Comparison of ENCODE assay signal across 8 cellular contexts in the genomic region with DNA sequence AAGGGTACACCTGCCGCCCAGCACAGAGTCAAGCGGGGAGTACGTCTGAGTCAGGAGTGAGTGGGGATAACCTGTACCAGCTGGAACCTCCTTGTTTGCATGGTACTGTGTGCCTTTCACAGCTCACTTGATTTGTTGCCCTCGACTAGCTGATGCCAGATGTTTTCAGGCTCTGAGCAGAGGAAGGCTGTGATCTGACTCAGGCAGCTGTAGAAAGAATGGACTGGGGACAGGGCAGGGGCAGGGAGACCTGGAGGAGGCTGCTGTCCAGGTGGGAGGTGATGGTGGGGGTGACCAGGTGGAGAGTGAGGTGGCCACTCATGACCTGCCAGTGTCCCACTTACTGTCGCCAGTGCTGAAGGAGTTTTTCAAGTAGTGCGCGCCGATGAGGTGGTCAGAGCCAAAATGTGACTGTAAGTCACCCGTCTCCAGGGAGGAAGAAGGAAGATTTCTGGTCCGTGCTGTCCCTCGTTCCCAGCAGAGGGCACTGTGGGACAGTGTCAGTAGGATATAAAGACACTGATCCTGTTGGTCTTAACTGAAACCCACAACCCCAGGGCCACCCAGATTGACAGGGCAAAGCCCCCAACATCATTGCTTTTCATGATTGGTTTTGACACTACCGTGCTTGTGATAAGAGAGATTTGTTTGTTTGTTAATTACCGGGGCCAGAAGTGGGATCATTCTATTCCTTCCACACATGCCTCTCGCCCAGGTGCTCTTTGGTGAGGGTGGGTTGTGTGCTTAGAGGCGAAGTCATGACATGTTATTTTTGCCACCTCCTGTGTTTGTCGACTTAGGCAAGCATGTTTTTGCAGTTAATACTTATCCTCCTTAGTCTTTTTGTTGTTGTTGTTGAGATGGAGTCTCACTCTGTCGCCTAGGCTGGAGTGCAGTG.
DNase-seq lines count a peak whose midpoint lies in the region; ATAC-seq and TF ChIP-seq lines count a peak whose summit lies in the region.

No MANE protein-coding gene starts in this region.

- no peaks in the 10 kb centered on the region for H3K9me2 ChIP-seq in SK-N-SH

- no peak overlapping the region for H3K4me2 ChIP-seq in SK-N-SH

- ATAC-seq in heart left ventricle, result peak in 3 of 4 donors; percentile 45 to 77 (median 58)
- ATAC-seq in psoas muscle, result peak; percentile 68 to 88 (median 74)
- no peak for ATAC-seq in GM18858 (IDR thresholded peaks at IDR 0.05; ENCODE audit: unreplicated experiment)
- ATAC-seq in HG03432 (IDR thresholded peaks at IDR 0.05; ENCODE audit: unreplicated experiment), result no peak

- peak; percentile 75 for TF ChIP-seq CTCF in SK-N-SH (IDR thresholded peaks at IDR 0.05)
- TF ChIP-seq CTCF in heart left ventricle (IDR thresholded peaks at IDR 0.05), result peak; percentile 59 to 79 (median 72)
- peak; percentile 63 for TF ChIP-seq CTCF in psoas muscle (IDR thresholded peaks at IDR 0.05)

- peaks cover 3% of the 10 kb centered on the region; the same call in 1 of the 2 replicates for H3K79me2 ChIP-seq in SK-N-SH (ENCODE audit: insufficient read depth)

- H3K27ac ChIP-seq in SK-N-SH (ENCODE audit: low read depth in 2 of 2, low read length in 1 of 2) (no peak overlapping the region), heart left ventricle (no peak overlapping the region), psoas muscle (no peak overlapping the region)

- 63% methylated on average over 17 of the region's 17 CpGs for WGBS in SK-N-SH (ENCODE audit: low lambda C conversion rate)
- WGBS in heart left ventricle, 4 donors, result 44 to 47% (median 47%) methylated on average over 16 to 17 of the region's 17 CpGs
- WGBS in psoas muscle, 3 donors, result 41 to 52% (median 42%) methylated on average over 17 of the region's 17 CpGs

- no peaks in the 10 kb centered on the region for H4K20me1 ChIP-seq in SK-N-SH (ENCODE audit: insufficient read depth)

- DNase-seq in EL (peak; percentile 63), NCI-H1092 (lab: John Stamatoyannopoulos, UW) (peak; percentile 52), SK-N-SH (peak; percentile 74), heart left ventricle (peak; percentile 52 to 75 (median 66)), psoas muscle (peak; percentile 64 to 83)
- peak; percentile 23 for DNase-seq in activated naive CD8-positive, alpha-beta T cell treated with anti-CD3 and anti-CD28 coated beads, Interleukin-2, amount 50 U/mL, for 16 hours (ENCODE audit: low read depth, low spot score)

- H3F3A ChIP-seq in SK-N-SH (replicated peaks; ENCODE audit: insufficient read depth), result peaks cover 5% of the 10 kb centered on the region

- H3K4me3 ChIP-seq in SK-N-SH (ENCODE audit: low read depth in 2 of 2, low read length in 1 of 2), result no peak overlapping the region; a peak in 1 of 4 replicates
- no peak overlapping the region for H3K4me3 ChIP-seq in heart left ventricle
- no peak overlapping the region for H3K4me3 ChIP-seq in psoas muscle

- TF ChIP-seq EP300 in SK-N-SH (IDR thresholded peaks at IDR 0.05; ENCODE audit: borderline replicate concordance in 1 of 2, low read depth in 1 of 2, low read length in 1 of 2), result no peak

- TF ChIP-seq RAD21 in SK-N-SH (IDR thresholded peaks at IDR 0.05; ENCODE audit: low read length), result peak; percentile 65

- H3K27me3 ChIP-seq in SK-N-SH (ENCODE audit: insufficient read depth), result no peaks in the 10 kb centered on the region
- H3K27me3 ChIP-seq in heart left ventricle, result no peaks in the 10 kb centered on the region
- no peaks in the 10 kb centered on the region for H3K27me3 ChIP-seq in psoas muscle (ENCODE audit: insufficient read depth in 3 of 3, low read length in 2 of 3)

- peaks cover 12 to 15% of the 10 kb centered on the region in 2 experiments for H3K36me3 ChIP-seq in SK-N-SH (replicated peaks in 1 of 2; ENCODE audit: control insufficient read depth in 1 of 2, insufficient read depth in 2 of 2, low read length in 1 of 2)
- H3K36me3 ChIP-seq in heart left ventricle, result peaks cover 0 to 13% (median 0%) of the 10 kb centered on the region in 9 donors
- peaks cover 0 to 13% of the 10 kb centered on the region in 2 donors for H3K36me3 ChIP-seq in psoas muscle (ENCODE audit: insufficient read depth in 1 of 2, low read depth in 1 of 2)

- H2AFZ ChIP-seq in SK-N-SH (ENCODE audit: low read depth), result no peak overlapping the region

- CTCF ChIA-PET in SK-N-SH (lab: Yijun Ruan, JAX), result interaction anchor here (0.7 to 3.5 kb wide), 22 partner anchors 9 to 240 kb away, joined by 3 to 29 read pairs (median 4); partner anchors contain the start of genes CATSPERG, SIPA1L3 and WDR87

- H3K4me1 ChIP-seq in SK-N-SH (ENCODE audit: control insufficient read depth in 1 of 2, insufficient read depth in 2 of 2, low read depth in 1 of 2, low read length in 1 of 2) (peaks cover 0 to 20% of the 10 kb centered on the region in 2 experiments; a peak in 1 of 4 replicates), heart left ventricle (peaks cover 0 to 21% (median 0%) of the 10 kb centered on the region in 12 donors), psoas muscle (peaks cover 2% of the 10 kb centered on the region)

- TF ChIP-seq POLR2A in heart left ventricle (IDR thresholded peaks at IDR 0.05), result no peak

- POLR2A ChIA-PET in SK-N-SH (lab: Yijun Ruan, JAX), result no interaction called here

- intact Hi-C loops in heart left ventricle (cut with DNase I), result loop anchor here in 7 of 10 donors (2.0 to 10.0 kb wide), 6 partner anchors 91 to 242 kb away; partner anchors contain the start of genes SIPA1L3 (in 2 of the 7), WDR87 (in 2 of the 7) and CATSPERG (in 1 of the 7)
- intact Hi-C loops in psoas muscle (cut with DNase I), result loop anchor here (2.0 to 5.0 kb wide), 3 partner anchors 37 to 195 kb away; no protein-coding TSS in a partner anchor

- H3K9ac ChIP-seq in SK-N-SH, result no peak overlapping the region

- H3K9me3 ChIP-seq in SK-N-SH (0 out of 2 replicates have a peak, but pooled peaks cover 6% of the 10 kb centered on the region), heart left ventricle (peaks cover 0 to 6% (median 0%) of the 10 kb centered on the region in 12 donors), psoas muscle (no peaks in the 10 kb centered on the region)

TF ChIP-seq in SK-N-SH, 30 proteins besides CTCF, POLR2A, EP300 and RAD21:
- TF ChIP-seq FOXM1 (IDR thresholded peaks at IDR 0.05; ENCODE audit: low read depth) (no peak), RFX5 (IDR thresholded peaks at IDR 0.05; ENCODE audit: low read length) (peak; percentile 83), YY1 (IDR thresholded peaks at IDR 0.05; ENCODE audit: low read depth) (no peak), SMC3 (IDR thresholded peaks at IDR 0.05; ENCODE audit: low read depth, low read length) (peak; percentile 71)
- TF ChIP-seq, protein P1, sequence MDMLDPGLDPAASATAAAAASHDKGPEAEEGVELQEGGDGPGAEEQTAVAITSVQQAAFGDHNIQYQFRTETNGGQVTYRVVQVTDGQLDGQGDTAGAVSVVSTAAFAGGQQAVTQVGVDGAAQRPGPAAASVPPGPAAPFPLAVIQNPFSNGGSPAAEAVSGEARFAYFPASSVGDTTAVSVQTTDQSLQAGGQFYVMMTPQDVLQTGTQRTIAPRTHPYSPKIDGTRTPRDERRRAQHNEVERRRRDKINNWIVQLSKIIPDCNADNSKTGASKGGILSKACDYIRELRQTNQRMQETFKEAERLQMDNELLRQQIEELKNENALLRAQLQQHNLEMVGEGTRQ (IDR thresholded peaks at IDR 0.05; ENCODE audit: borderline replicate concordance, low read depth, low read length), result no peak
- TF ChIP-seq, protein P2, sequence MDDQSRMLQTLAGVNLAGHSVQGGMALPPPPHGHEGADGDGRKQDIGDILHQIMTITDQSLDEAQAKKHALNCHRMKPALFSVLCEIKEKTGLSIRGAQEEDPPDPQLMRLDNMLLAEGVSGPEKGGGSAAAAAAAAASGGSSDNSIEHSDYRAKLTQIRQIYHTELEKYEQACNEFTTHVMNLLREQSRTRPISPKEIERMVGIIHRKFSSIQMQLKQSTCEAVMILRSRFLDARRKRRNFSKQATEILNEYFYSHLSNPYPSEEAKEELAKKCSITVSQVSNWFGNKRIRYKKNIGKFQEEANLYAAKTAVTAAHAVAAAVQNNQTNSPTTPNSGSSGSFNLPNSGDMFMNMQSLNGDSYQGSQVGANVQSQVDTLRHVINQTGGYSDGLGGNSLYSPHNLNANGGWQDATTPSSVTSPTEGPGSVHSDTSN (IDR thresholded peaks at IDR 0.05), result no peak

Comparison
In these comparisons a context has a peak if more than half of its experiments do, and no peak if none do; other contexts are left out.
1. DNase-seq: peak in every context shown above with its lines; median percentile 74 in SK-N-SH; 74 in psoas muscle; 66 in heart left ventricle; 63 in EL; 52 in NCI-H1092; 23 in activated naive CD8-positive, alpha-beta T cell treated with anti-CD3 and anti-CD28 coated beads, Interleukin-2, amount 50 U/mL, for 16 hours.
2. ATAC-seq: peak in heart left ventricle (3 of 4) and psoas muscle (4 of 4); none in GM18858 (single experiment) and HG03432 (single experiment).
3. Peak in every context shown above with its lines, with median percentiles within 50 percentile points of each other: CTCF ChIP-seq.